In genomic region chr2:119377973-119378305, GRCh38 we compare ENCODE assay signal across 26 cellular contexts. TPM values are rescaled to one million over a fixed set of nuclear protein-coding genes. Genes with fewer than 3 reads are reported as not detected.
"Had no signal": no experiment of that assay in that cellular context is flagged by ENCODE, and none has a peak within 500 bp of the region (broad histone marks: within the 10 kb centered on the region; RNA-seq: fewer than 3 reads in every experiment).

No MANE protein-coding gene starts in this region.

- H3K4me1 Mint-ChIP-seq: activated CD4-positive, alpha-beta T cell treated with anti-CD3 and anti-CD28 coated beads, Interleukin-2, amount 10 ng/mL, durations not matched to agents 7 days and 5 days; activated T-helper 17 cell treated with anti-CD3 and anti-CD28 coated beads, Interleukin-2, amount 50 U/mL, for 72 hours; immature natural killer cell had no signal

- H3K27ac ChIP-seq: adrenal gland, ascending aorta, brain microvascular endothelial cell, left ventricle myocardium inferior, testis, vagina had no signal

- H3K9me3 Mint-ChIP-seq: activated CD4-positive, alpha-beta T cell treated with anti-CD3 and anti-CD28 coated beads, Interleukin-2, amount 10 ng/mL, durations not matched to agents 7 days and 5 days; activated T-helper 17 cell treated with anti-CD3 and anti-CD28 coated beads, Interleukin-2, amount 50 U/mL, for 72 hours had no signal

- H3K27me3 ChIP-seq: adrenal gland, ascending aorta, brain microvascular endothelial cell, testis, vagina had no signal

- H3K27me3 Mint-ChIP-seq: activated naive CD8-positive, alpha-beta T cell had no signal

- H3K4me3 ChIP-seq: adrenal gland, ascending aorta, left ventricle myocardium inferior, smooth muscle cell, testis, vagina had no signal

- H3K4me1 ChIP-seq: adrenal gland, ascending aorta, left ventricle myocardium inferior, testis had no signal

- H3K9me3 ChIP-seq: adrenal gland, testis, vagina had no signal

- H3K4me3 Mint-ChIP-seq: activated CD4-positive, alpha-beta T cell treated with anti-CD3 and anti-CD28 coated beads, Interleukin-2, amount 10 ng/mL, durations not matched to agents 7 days and 5 days; activated CD8-positive, alpha-beta T cell treated with anti-CD3 and anti-CD28 coated beads for 36 hours; activated naive CD8-positive, alpha-beta T cell; activated T-helper 17 cell treated with anti-CD3 and anti-CD28 coated beads, Interleukin-2, amount 50 U/mL, for 72 hours; immature natural killer cell had no signal

- H3K27ac Mint-ChIP-seq: activated CD4-positive, alpha-beta T cell treated with anti-CD3 and anti-CD28 coated beads, Interleukin-2, amount 10 ng/mL, durations not matched to agents 7 days and 5 days; activated CD8-positive, alpha-beta T cell treated with anti-CD3 and anti-CD28 coated beads for 36 hours; activated naive CD8-positive, alpha-beta T cell; activated T-helper 17 cell treated with anti-CD3 and anti-CD28 coated beads, Interleukin-2, amount 50 U/mL, for 72 hours; immature natural killer cell had no signal

- DNase-seq: activated CD4-positive, alpha-beta T cell treated with anti-CD3 and anti-CD28 coated beads, Interleukin-2, amount 10 ng/mL, durations not matched to agents 7 days and 5 days; activated CD8-positive, alpha-beta T cell treated with anti-CD3 and anti-CD28 coated beads for 36 hours; activated naive CD4-positive, alpha-beta T cell; activated T-cell treated with anti-CD3 and anti-CD28 coated beads, Interleukin-2, amount 50 U/mL, for 1 hour; adrenal gland; brain microvascular endothelial cell; central memory CD4-positive, alpha-beta T cell; dermis blood vessel endothelial cell; effector CD8-positive, alpha-beta T cell; foreskin melanocyte; immature natural killer cell; kidney glomerular epithelial cell; left ventricle myocardium inferior; midbrain; posterior cingulate gyrus; stimulated activated CD4-positive, alpha-beta T cell treated with anti-CD3 and anti-CD28 coated beads, Interleukin-2, amount 100 ng/mL, for 48 hours; stimulated activated naive CD4-positive, alpha-beta T cell; T1000; testis; trophoblast cell had no signal

RNA-seq across cellular contexts. Expression of gene C2orf76, which starts 11.3 kb away (rescaled TPM):
- total RNA-seq: ascending aorta had no signal

RNA-seq across cellular contexts. Expression of gene TMEM37, which starts 53.7 kb away (rescaled TPM):
- total RNA-seq: activated CD4-positive, alpha-beta T cell treated with anti-CD3 and anti-CD28 coated beads, Interleukin-2, amount 10 ng/mL, durations not matched to agents 7 days and 5 days; activated CD8-positive, alpha-beta T cell treated with anti-CD3 and anti-CD28 coated beads for 36 hours; activated T-helper 17 cell treated with anti-CD3 and anti-CD28 coated beads, Interleukin-2, amount 50 U/mL, for 72 hours; T-helper 1 cell treated with Interleukin-12 subunit alpha and Interleukin-12 subunit beta and Interleukin-4 antibody, amounts not matched to agents 30 ng/mL and 1 ng/mL, for 36 hours had no signal
